25 cellular contexts compared by ENCODE assay signal in the genomic region with DNA sequence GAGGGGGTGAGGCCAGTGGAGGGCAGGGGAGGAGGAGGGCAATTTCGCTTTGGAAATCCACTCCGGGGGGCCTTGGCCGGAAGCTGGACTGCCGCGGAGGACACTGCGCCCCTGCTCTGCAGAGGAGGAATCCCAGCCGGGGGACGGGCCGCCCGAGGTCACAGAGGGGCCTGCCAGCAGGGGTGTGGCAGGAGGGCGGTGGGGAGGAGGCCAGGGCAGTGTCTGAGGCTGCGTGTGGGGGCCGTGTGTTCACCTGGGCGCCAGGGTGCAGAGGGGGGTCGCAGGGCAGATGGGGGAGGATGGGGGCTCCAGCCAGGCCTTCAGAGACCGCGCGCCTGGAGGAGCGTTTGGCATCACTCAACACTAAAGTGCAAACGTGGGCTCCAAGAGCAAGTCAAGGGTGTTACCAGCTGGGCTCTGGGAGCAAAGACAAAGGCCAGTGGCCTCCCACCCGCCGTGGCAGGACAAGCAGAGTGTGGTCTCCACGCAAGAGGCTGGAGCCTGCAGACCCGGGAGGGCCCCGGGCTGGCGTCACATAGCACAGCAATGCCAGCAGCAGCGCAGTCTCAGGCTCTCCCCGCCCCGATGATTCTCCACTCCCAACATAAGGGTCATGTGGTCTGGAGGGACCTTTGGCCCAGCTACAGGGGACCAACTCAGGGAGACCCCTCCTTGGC. TPM values are rescaled to one million over a fixed set of nuclear protein-coding genes. Genes with fewer than 3 reads are reported as not detected.
DNase-seq lines count a peak whose midpoint lies in the region; ATAC-seq and TF ChIP-seq lines count a peak whose summit lies in the region.
"Had no signal": no experiment of that assay in that cellular context is flagged by ENCODE, and none has a peak within 500 bp of the region (broad histone marks: within the 10 kb centered on the region; RNA-seq: fewer than 3 reads in every experiment).

No MANE protein-coding gene starts in this region.

- H3K9ac ChIP-seq in SK-N-SH: no peak overlapping the region

- no peaks in the 10 kb centered on the region for H4K20me1 ChIP-seq in SK-N-SH (ENCODE audit: insufficient read depth)

- CTCF ChIA-PET in SK-N-SH (lab: Yijun Ruan, JAX): no interaction called here

- TF ChIP-seq EP300 in SK-N-SH (IDR thresholded peaks at IDR 0.05; ENCODE audit: borderline replicate concordance in 1 of 2, low read depth in 1 of 2, low read length in 1 of 2): no peak
- no peak for TF ChIP-seq EP300 in suprapubic skin (IDR thresholded peaks at IDR 0.05)

- H3K27ac ChIP-seq in SK-N-SH (ENCODE audit: low read depth in 2 of 2, low read length in 1 of 2) (no peak overlapping the region), RWPE2 (ENCODE audit: poor library complexity, severe bottlenecking) (peak overlapping the region; percentile 89), suprapubic skin (peak overlapping the region; percentile 86), caudate nucleus (ENCODE audit: low read depth, low read length) (no peak overlapping the region)
- H3K27ac ChIP-seq: 22Rv1 had no signal

- no peaks in the 10 kb centered on the region for H3F3A ChIP-seq in SK-N-SH (replicated peaks; ENCODE audit: insufficient read depth)

- TF ChIP-seq CTCF in SK-N-SH (IDR thresholded peaks at IDR 0.05) (no peak), RWPE2 (IDR thresholded peaks at IDR 0.05; ENCODE audit: poor library complexity, severe bottlenecking) (no peak), fibroblast of villous mesenchyme (IDR thresholded peaks at IDR 0.05; ENCODE audit: insufficient read depth, low read depth, low read length) (no peak), suprapubic skin (IDR thresholded peaks at IDR 0.05) (no peak)

- H3K4me3 ChIP-seq in SK-N-SH (ENCODE audit: low read depth in 2 of 2, low read length in 1 of 2): no peak overlapping the region
- no peak overlapping the region for H3K4me3 ChIP-seq in RWPE2 (ENCODE audit: severe bottlenecking)
- H3K4me3 ChIP-seq in fibroblast of villous mesenchyme (ENCODE audit: low read depth, low read length): peak overlapping the region; percentile 29
- no peak overlapping the region for H3K4me3 ChIP-seq in suprapubic skin
- H3K4me3 ChIP-seq: MG63 had no signal

- H3K4me2 ChIP-seq in SK-N-SH: no peak overlapping the region

- no peaks in the 10 kb centered on the region for H3K4me1 ChIP-seq in SK-N-SH (ENCODE audit: control insufficient read depth in 1 of 2, insufficient read depth in 2 of 2, low read depth in 1 of 2, low read length in 1 of 2)
- peaks cover 28% of the 10 kb centered on the region for H3K4me1 ChIP-seq in RWPE2 (ENCODE audit: insufficient read depth, poor library complexity, severe bottlenecking)
- peaks cover 50% of the 10 kb centered on the region for H3K4me1 ChIP-seq in suprapubic skin
- H3K4me1 ChIP-seq: BE2C had no signal

- H3K36me3 ChIP-seq in SK-N-SH (replicated peaks in 1 of 2; ENCODE audit: control insufficient read depth in 1 of 2, insufficient read depth in 2 of 2, low read length in 1 of 2) (no peaks in the 10 kb centered on the region), RWPE2 (ENCODE audit: low read depth) (no peaks in the 10 kb centered on the region), suprapubic skin (no peaks in the 10 kb centered on the region)
- H3K36me3 ChIP-seq: BE2C, MG63 had no signal

- H3K9me2 ChIP-seq in SK-N-SH: no peaks in the 10 kb centered on the region

- ATAC-seq in SK-N-SH treated with all-trans-retinoic acid at 6 μM for 48 hours: no peak
- no peak for ATAC-seq in RWPE2 (ENCODE audit: low read depth)

- DNase-seq in SK-N-SH: peak; percentile 41
- DNase-seq in RWPE2 (ENCODE audit: low spot score): no peak
- DNase-seq in fibroblast of villous mesenchyme (ENCODE audit: low read depth): no peak
- no peak for DNase-seq in suprapubic skin (ENCODE audit: low spot score in 2 of 2)
- no peak for DNase-seq in caudate nucleus (lab: John Stamatoyannopoulos, UW)
- no peak for DNase-seq in HCEC 1CT
- DNase-seq in NCI-H226: no peak
- DNase-seq: BE2C; CD8-positive, alpha-beta memory T cell; DMS 273 treated with DMSO at 0.1 percent for 48 hours; DMS79; EL; GDM1; KG1; MG63; NCI-H1105 treated with DMSO at 0.1 percent for 48 hours; NCI-H146; NCI-H1930; NCI-H2107; NCI-H446; NCI-H524 treated with DMSO at 0.1 percent for 48 hours; NCI-H774; NK-92 treated with Interleukin-12 subunit alpha and Interleukin-12 subunit beta, amount 100 ng/mL, for 24 hours had no signal

- no peak for TF ChIP-seq RAD21 in SK-N-SH (IDR thresholded peaks at IDR 0.05; ENCODE audit: low read length)

- H3K9me3 ChIP-seq in SK-N-SH: no peaks in the 10 kb centered on the region
- H3K9me3 ChIP-seq in RWPE2 (ENCODE audit: severe bottlenecking): no peaks in the 10 kb centered on the region
- H3K9me3 ChIP-seq in suprapubic skin: no peaks in the 10 kb centered on the region
- H3K9me3 ChIP-seq: BE2C, MG63 had no signal

- H3K79me2 ChIP-seq in SK-N-SH (ENCODE audit: insufficient read depth): no peaks in the 10 kb centered on the region

- no peak overlapping the region for H2AFZ ChIP-seq in SK-N-SH (ENCODE audit: low read depth)

- H3K27me3 ChIP-seq in SK-N-SH (ENCODE audit: insufficient read depth) (no peaks in the 10 kb centered on the region), RWPE2 (ENCODE audit: insufficient read depth, poor library complexity, severe bottlenecking) (no peaks in the 10 kb centered on the region), suprapubic skin (no peaks in the 10 kb centered on the region)
- H3K27me3 ChIP-seq: BE2C, MG63 had no signal

- 91% methylated on average over 24 of the region's 29 CpGs for WGBS in SK-N-SH (ENCODE audit: low lambda C conversion rate)
- 85% methylated on average over 26 of the region's 29 CpGs for WGBS in suprapubic skin

- TF ChIP-seq POLR2A in suprapubic skin (IDR thresholded peaks at IDR 0.05): no peak

- POLR2A ChIA-PET in SK-N-SH (lab: Yijun Ruan, JAX): no interaction called here

TF ChIP-seq in SK-N-SH, 30 proteins besides CTCF, POLR2A, EP300 and RAD21 (continues in another document):
- TF ChIP-seq EZH2phosphoT487 (IDR thresholded peaks at IDR 0.05; ENCODE audit: borderline replicate concordance, low read depth) (no peak), GATA2 (CRISPR knock-in tag; IDR thresholded peaks at IDR 0.05) (no peak), RFX5 (IDR thresholded peaks at IDR 0.05; ENCODE audit: low read length) (no peak), TAF1 (IDR thresholded peaks at IDR 0.05; ENCODE audit: borderline replicate concordance, low read depth, low read length) (no peak)
- TF ChIP-seq, protein P1, sequence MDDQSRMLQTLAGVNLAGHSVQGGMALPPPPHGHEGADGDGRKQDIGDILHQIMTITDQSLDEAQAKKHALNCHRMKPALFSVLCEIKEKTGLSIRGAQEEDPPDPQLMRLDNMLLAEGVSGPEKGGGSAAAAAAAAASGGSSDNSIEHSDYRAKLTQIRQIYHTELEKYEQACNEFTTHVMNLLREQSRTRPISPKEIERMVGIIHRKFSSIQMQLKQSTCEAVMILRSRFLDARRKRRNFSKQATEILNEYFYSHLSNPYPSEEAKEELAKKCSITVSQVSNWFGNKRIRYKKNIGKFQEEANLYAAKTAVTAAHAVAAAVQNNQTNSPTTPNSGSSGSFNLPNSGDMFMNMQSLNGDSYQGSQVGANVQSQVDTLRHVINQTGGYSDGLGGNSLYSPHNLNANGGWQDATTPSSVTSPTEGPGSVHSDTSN (IDR thresholded peaks at IDR 0.05): no peak

TF ChIP-seq in SK-N-SH treated with all-trans-retinoic acid at 6 μM for 48 hours, 23 proteins besides CTCF, POLR2A, EP300 and RAD21 (continues in another document):
- TF ChIP-seq, protein P2, sequence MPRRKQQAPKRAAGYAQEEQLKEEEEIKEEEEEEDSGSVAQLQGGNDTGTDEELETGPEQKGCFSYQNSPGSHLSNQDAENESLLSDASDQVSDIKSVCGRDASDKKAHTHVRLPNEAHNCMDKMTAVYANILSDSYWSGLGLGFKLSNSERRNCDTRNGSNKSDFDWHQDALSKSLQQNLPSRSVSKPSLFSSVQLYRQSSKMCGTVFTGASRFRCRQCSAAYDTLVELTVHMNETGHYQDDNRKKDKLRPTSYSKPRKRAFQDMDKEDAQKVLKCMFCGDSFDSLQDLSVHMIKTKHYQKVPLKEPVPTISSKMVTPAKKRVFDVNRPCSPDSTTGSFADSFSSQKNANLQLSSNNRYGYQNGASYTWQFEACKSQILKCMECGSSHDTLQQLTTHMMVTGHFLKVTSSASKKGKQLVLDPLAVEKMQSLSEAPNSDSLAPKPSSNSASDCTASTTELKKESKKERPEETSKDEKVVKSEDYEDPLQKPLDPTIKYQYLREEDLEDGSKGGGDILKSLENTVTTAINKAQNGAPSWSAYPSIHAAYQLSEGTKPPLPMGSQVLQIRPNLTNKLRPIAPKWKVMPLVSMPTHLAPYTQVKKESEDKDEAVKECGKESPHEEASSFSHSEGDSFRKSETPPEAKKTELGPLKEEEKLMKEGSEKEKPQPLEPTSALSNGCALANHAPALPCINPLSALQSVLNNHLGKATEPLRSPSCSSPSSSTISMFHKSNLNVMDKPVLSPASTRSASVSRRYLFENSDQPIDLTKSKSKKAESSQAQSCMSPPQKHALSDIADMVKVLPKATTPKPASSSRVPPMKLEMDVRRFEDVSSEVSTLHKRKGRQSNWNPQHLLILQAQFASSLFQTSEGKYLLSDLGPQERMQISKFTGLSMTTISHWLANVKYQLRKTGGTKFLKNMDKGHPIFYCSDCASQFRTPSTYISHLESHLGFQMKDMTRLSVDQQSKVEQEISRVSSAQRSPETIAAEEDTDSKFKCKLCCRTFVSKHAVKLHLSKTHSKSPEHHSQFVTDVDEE (CRISPR knock-in tag; IDR thresholded peaks at IDR 0.05): no peak
- TF ChIP-seq SNAI2 (CRISPR knock-in tag; IDR thresholded peaks at IDR 0.05) (no peak), TOX (CRISPR knock-in tag; IDR thresholded peaks at IDR 0.05; ENCODE audit: borderline replicate concordance) (no peak)
- TF ChIP-seq, protein P3, sequence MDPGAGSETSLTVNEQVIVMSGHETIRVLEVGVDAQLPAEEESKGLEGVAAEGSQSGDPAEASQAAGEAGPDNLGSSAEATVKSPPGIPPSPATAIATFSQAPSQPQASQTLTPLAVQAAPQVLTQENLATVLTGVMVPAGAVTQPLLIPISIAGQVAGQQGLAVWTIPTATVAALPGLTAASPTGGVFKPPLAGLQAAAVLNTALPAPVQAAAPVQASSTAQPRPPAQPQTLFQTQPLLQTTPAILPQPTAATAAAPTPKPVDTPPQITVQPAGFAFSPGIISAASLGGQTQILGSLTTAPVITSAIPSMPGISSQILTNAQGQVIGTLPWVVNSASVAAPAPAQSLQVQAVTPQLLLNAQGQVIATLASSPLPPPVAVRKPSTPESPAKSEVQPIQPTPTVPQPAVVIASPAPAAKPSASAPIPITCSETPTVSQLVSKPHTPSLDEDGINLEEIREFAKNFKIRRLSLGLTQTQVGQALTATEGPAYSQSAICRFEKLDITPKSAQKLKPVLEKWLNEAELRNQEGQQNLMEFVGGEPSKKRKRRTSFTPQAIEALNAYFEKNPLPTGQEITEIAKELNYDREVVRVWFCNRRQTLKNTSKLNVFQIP (CRISPR knock-in tag; IDR thresholded peaks at IDR 0.05; ENCODE audit: borderline replicate concordance, low read depth): no peak

RNA-seq across cellular contexts. Expression of a gene that starts 45.3 kb away (rescaled TPM):
- 176 and 185 TPM in 2 replicates for polyA plus RNA-seq in SK-N-SH (2012; rRNA removed)
- 211 and 219 TPM in 2 replicates for polyA plus RNA-seq in SK-N-SH (2012; cell fraction: cytosol; rRNA removed)
- polyA plus RNA-seq in SK-N-SH (2012; cell fraction: nucleus; rRNA removed): 138 and 185 TPM in 2 replicates
- total RNA-seq in fibroblast of villous mesenchyme (97.3 and 123 TPM in 2 replicates), suprapubic skin (100 to 1,000 TPM; 152 to 230 (median 185) TPM)

Comparison
In these comparisons a context has a peak if more than half of its experiments do, and no peak if none do; other contexts are left out.
1. H3K27ac ChIP-seq: peak in RWPE2 (single experiment) and suprapubic skin (single experiment); none in SK-N-SH (0 of 2) and caudate nucleus (single experiment).